18 cellular contexts compared by ENCODE assay signal in the genomic region with DNA sequence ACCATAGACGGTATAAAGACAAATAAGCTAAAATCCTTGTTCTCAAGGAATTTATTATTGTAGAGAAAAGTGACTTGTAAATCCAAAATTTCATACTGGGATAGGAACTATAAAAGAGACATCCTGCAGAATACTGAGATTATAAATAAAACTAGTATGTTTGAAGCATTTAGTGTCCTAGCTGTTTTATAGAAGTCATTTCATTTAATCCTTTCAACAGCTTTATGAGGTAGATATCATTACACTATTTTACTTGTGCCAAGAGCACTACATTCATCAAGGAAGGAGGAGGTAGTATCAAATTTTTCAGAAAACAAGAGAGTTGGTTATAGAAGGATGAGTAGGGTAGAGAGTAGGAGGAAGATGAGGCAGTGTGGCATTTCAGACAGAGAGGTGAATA.
DNase-seq lines count a peak whose midpoint lies in the region; ATAC-seq, FAIRE-seq and TF ChIP-seq lines count a peak whose summit lies in the region.
"Had no signal": no experiment of that assay in that cellular context is flagged by ENCODE, and none has a peak within 500 bp of the region (broad histone marks: within the 10 kb centered on the region; RNA-seq: fewer than 3 reads in every experiment).

No MANE protein-coding gene starts in this region.

- CTCF ChIA-PET in A549 (lab: Yijun Ruan, JAX) = interaction anchor here (0.7 kb wide), 1 partner anchor 185 kb away, joined by 3 read pairs; no protein-coding TSS in a partner anchor
- CTCF ChIA-PET in HEK293 (lab: Yijun Ruan, JAX) = interaction anchor here (0.7 to 1.3 kb wide), 2 partner anchors 10 to 932 kb away, joined by 3 to 4 read pairs; no protein-coding TSS in a partner anchor
- CTCF ChIA-PET in SK-N-SH (lab: Yijun Ruan, JAX) = interaction anchor here (0.7 to 1.1 kb wide), 2 partner anchors 8 to 42 kb away, joined by 3 read pairs; no protein-coding TSS in a partner anchor

- H3K27me3 ChIP-seq in sigmoid colon (no peaks in the 10 kb centered on the region), SK-N-SH (ENCODE audit: insufficient read depth) (no peaks in the 10 kb centered on the region), HAP-1 (ENCODE audit: low read depth) (no peaks in the 10 kb centered on the region)

- in situ Hi-C loops in HAP-1 (cut with MboI; ENCODE audit: low sequenced_read_pairs) = no loop called here

- H4K20me1 ChIP-seq in SK-N-SH (ENCODE audit: insufficient read depth) = no peaks in the 10 kb centered on the region

- H3K36me3 ChIP-seq in HEK293 (ENCODE audit: control insufficient read depth in 2 of 2, insufficient read depth in 1 of 2, low read length in 2 of 2) (peaks cover 0 to 8% of the 10 kb centered on the region in 2 experiments; a peak in 1 of 3 replicates), sigmoid colon (peaks cover 0 to 5% (median 2%) of the 10 kb centered on the region in 4 donors), SK-N-SH (replicated peaks in 1 of 2; ENCODE audit: control insufficient read depth in 1 of 2, insufficient read depth in 2 of 2, low read length in 1 of 2) (peaks cover 10 to 17% of the 10 kb centered on the region in 2 experiments), HAP-1 (replicated peaks) (no peaks in the 10 kb centered on the region)

- no peak overlapping the region for H3K4me3 ChIP-seq in A549
- H3K4me3 ChIP-seq in HEK293 (ENCODE audit: low read depth, low read length) = no peak overlapping the region
- no peak overlapping the region for H3K4me3 ChIP-seq in sigmoid colon
- no peak overlapping the region for H3K4me3 ChIP-seq in SK-N-SH (ENCODE audit: low read depth in 2 of 2, low read length in 1 of 2)
- no peak overlapping the region for H3K4me3 ChIP-seq in HAP-1

- POLR2A ChIA-PET in A549 (lab: Yijun Ruan, JAX) = no interaction called here
- POLR2A ChIA-PET in HEK293 (lab: Yijun Ruan, JAX) = no interaction called here
- POLR2A ChIA-PET in SK-N-SH (lab: Yijun Ruan, JAX) = no interaction called here

- intact Hi-C loops in sigmoid colon (cut with DNase I) = no loop called here

- H2AFZ ChIP-seq in SK-N-SH (ENCODE audit: low read depth) = no peak overlapping the region

- peak overlapping the region; percentile 77; the same call in 2 of the 3 replicates for H3K4me2 ChIP-seq in A549
- no peak overlapping the region for H3K4me2 ChIP-seq in SK-N-SH

- TF ChIP-seq CTCF in A549 (IDR thresholded peaks at IDR 0.05) (no peak), HEK293 (tag by site-specific recombination; IDR thresholded peaks at IDR 0.05) (no peak), sigmoid colon (IDR thresholded peaks at IDR 0.05) (no peak), SK-N-SH (IDR thresholded peaks at IDR 0.05) (no peak)

- TF ChIP-seq RAD21 in A549 (conservative IDR thresholded peaks at IDR 0.05 in 1 of 2, IDR thresholded peaks at IDR 0.05 in 1 of 2) (no peak), SK-N-SH (IDR thresholded peaks at IDR 0.05; ENCODE audit: low read length) (no peak)

- FAIRE-seq in A549 (lab: Jason Lieb, UNC) (no peak), colon (lab: Jason Lieb, UNC) (peak; percentile 5)
- FAIRE-seq: RCC 7860 had no signal

- peaks cover 26% of the 10 kb centered on the region for H3K4me1 ChIP-seq in A549
- peaks cover 23% of the 10 kb centered on the region for H3K4me1 ChIP-seq in HEK293 (ENCODE audit: control insufficient read depth, insufficient read depth, low read length)
- H3K4me1 ChIP-seq in sigmoid colon = peaks cover 0 to 37% (median 23%) of the 10 kb centered on the region in 4 donors
- peaks cover 3 to 39% of the 10 kb centered on the region in 2 experiments; a peak in 3 of 4 replicates for H3K4me1 ChIP-seq in SK-N-SH (ENCODE audit: control insufficient read depth in 1 of 2, insufficient read depth in 2 of 2, low read depth in 1 of 2, low read length in 1 of 2)
- H3K4me1 ChIP-seq in HAP-1 = no peaks in the 10 kb centered on the region

- peak overlapping the region in 1 of 2 experiments; percentile 10; a peak in 1 of 6 replicates for H3K27ac ChIP-seq in A549
- no peak overlapping the region for H3K27ac ChIP-seq in HEK293 (ENCODE audit: extremely low read depth, low read depth, low read length)
- H3K27ac ChIP-seq in sigmoid colon = peak overlapping the region in 3 of 4 donors; percentile 41 to 74 (median 68)
- H3K27ac ChIP-seq in SK-N-SH (ENCODE audit: low read depth in 2 of 2, low read length in 1 of 2) = peak overlapping the region in 1 of 2 experiments; percentile 60; a peak in 1 of 4 replicates

- TF ChIP-seq EP300 in A549 (IDR thresholded peaks at IDR 0.05) = no peak
- no peak for TF ChIP-seq EP300 in sigmoid colon (IDR thresholded peaks at IDR 0.05)
- no peak for TF ChIP-seq EP300 in SK-N-SH (IDR thresholded peaks at IDR 0.05; ENCODE audit: borderline replicate concordance in 1 of 2, low read depth in 1 of 2, low read length in 1 of 2)

- H3K9ac ChIP-seq in SK-N-SH = no peak overlapping the region

- 67% methylated on average over 1 of the region's 1 CpG for WGBS in A549 (ENCODE audit: missing lambda C conversion rate)
- 79 to 80% methylated on average over 1 of the region's 1 CpG for WGBS in sigmoid colon, 2 donors
- WGBS in SK-N-SH (ENCODE audit: low lambda C conversion rate) = 93% methylated on average over 1 of the region's 1 CpG

- no peaks in the 10 kb centered on the region for H3K9me3 ChIP-seq in A549
- H3K9me3 ChIP-seq in HEK293 (ENCODE audit: control insufficient read depth, insufficient read depth, low read depth, low read length) = no peaks in the 10 kb centered on the region
- H3K9me3 ChIP-seq in sigmoid colon = no peaks in the 10 kb centered on the region
- H3K9me3 ChIP-seq in SK-N-SH = no peaks in the 10 kb centered on the region
- no peaks in the 10 kb centered on the region for H3K9me3 ChIP-seq in HAP-1

- TF ChIP-seq POLR2A in A549 (IDR thresholded peaks at IDR 0.05; ENCODE audit: low read length) = no peak
- TF ChIP-seq POLR2A in sigmoid colon (IDR thresholded peaks at IDR 0.05) = no peak

- H3K9me2 ChIP-seq in SK-N-SH = no peaks in the 10 kb centered on the region

- H3F3A ChIP-seq in SK-N-SH (replicated peaks; ENCODE audit: insufficient read depth) = peaks cover 17% of the 10 kb centered on the region

- ATAC-seq in A549 = no peak
- no peak for ATAC-seq in HG03039 (IDR thresholded peaks at IDR 0.05; ENCODE audit: unreplicated experiment)
- ATAC-seq: HCT116 had no signal

- H3K79me2 ChIP-seq in SK-N-SH (ENCODE audit: insufficient read depth) = no peaks in the 10 kb centered on the region

- DNase-seq in A549 (ENCODE audit: low read depth in 1 of 2, low spot score in 1 of 2) (no peak), sigmoid colon (no peak), SK-N-SH (no peak), HAP-1 (ENCODE audit: low spot score in 2 of 2) (no peak)
- DNase-seq in activated CD4-positive, alpha-beta T cell treated with anti-CD3 and anti-CD28 coated beads, Interleukin-2, amount 50 U/mL, for 4 hours = no peak
- DNase-seq: DMS 273 treated with DMSO at 0.1 percent for 48 hours; GF-D8; KG1; MV-4-11; NCI-H1694 treated with DMSO at 0.1 percent for 48 hours; NCI-H510A; NCI-H748 treated with DMSO at 0.1 percent for 48 hours; NK-92 treated with Interleukin-12 subunit alpha and Interleukin-12 subunit beta, amount 100 ng/mL, for 24 hours had no signal

TF ChIP-seq in A549, 52 proteins besides CTCF, POLR2A, EP300 and RAD21:
- no peak for TF ChIP-seq CHD4 (IDR thresholded peaks at IDR 0.05; ENCODE audit: borderline replicate concordance)
- TF ChIP-seq HOXB13 (CRISPR knock-in tag; IDR thresholded peaks at IDR 0.05; ENCODE audit: low read depth) = no peak
- no peak for TF ChIP-seq HDAC2 (IDR thresholded peaks at IDR 0.05)
- TF ChIP-seq, protein P1, sequence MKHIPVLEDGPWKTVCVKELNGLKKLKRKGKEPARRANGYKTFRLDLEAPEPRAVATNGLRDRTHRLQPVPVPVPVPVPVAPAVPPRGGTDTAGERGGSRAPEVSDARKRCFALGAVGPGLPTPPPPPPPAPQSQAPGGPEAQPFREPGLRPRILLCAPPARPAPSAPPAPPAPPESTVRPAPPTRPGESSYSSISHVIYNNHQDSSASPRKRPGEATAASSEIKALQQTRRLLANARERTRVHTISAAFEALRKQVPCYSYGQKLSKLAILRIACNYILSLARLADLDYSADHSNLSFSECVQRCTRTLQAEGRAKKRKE (CRISPR knock-in tag; IDR thresholded peaks at IDR 0.05; ENCODE audit: low read depth) = no peak

TF ChIP-seq in HEK293, 187 proteins besides CTCF, POLR2A, EP300 and RAD21 (continues in another document):
- no peak for TF ChIP-seq ZNF157 (tag by site-specific recombination; IDR thresholded peaks at IDR 0.05)

TF ChIP-seq in SK-N-SH, 30 proteins besides CTCF, POLR2A, EP300 and RAD21:
- no peak for TF ChIP-seq POLR2AphosphoS5 (IDR thresholded peaks at IDR 0.05; ENCODE audit: low read depth, low read length)
- TF ChIP-seq, protein P2, sequence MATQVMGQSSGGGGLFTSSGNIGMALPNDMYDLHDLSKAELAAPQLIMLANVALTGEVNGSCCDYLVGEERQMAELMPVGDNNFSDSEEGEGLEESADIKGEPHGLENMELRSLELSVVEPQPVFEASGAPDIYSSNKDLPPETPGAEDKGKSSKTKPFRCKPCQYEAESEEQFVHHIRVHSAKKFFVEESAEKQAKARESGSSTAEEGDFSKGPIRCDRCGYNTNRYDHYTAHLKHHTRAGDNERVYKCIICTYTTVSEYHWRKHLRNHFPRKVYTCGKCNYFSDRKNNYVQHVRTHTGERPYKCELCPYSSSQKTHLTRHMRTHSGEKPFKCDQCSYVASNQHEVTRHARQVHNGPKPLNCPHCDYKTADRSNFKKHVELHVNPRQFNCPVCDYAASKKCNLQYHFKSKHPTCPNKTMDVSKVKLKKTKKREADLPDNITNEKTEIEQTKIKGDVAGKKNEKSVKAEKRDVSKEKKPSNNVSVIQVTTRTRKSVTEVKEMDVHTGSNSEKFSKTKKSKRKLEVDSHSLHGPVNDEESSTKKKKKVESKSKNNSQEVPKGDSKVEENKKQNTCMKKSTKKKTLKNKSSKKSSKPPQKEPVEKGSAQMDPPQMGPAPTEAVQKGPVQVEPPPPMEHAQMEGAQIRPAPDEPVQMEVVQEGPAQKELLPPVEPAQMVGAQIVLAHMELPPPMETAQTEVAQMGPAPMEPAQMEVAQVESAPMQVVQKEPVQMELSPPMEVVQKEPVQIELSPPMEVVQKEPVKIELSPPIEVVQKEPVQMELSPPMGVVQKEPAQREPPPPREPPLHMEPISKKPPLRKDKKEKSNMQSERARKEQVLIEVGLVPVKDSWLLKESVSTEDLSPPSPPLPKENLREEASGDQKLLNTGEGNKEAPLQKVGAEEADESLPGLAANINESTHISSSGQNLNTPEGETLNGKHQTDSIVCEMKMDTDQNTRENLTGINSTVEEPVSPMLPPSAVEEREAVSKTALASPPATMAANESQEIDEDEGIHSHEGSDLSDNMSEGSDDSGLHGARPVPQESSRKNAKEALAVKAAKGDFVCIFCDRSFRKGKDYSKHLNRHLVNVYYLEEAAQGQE (IDR thresholded peaks at IDR 0.05; ENCODE audit: low read depth, low read length) = no peak
